8 cellular contexts compared by ENCODE assay signal in the genomic region with DNA sequence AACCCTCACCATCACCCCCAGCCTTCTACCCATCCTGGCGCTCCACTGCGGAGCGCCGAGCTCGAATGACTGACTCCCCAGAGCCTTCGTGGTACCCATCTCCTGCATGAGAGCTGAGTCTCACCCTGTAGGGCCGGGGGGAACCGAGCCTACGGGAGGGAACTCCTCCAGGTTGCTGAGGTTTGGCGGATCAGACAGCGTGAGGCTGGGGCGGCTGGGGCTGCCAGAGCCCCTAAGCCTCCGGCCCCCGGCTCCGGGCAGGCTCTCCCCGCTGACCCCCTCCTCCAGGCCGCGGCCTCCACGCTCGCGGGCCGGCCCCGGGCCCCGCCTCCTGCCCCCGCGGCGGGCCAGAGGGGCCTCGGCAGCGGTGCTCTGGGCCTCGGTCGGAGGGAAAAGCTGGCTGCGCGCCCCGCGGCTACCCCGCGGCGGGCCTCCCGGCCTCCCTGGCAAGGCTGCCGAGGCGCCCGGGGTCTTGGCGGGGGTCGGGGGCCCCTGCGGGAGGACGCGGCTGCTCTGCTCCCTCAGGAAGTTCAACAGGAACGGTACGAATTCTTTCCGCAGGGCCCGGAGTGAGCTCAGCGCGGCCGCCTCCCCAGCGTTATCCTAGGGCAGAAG. TPM values are rescaled to one million over a fixed set of nuclear protein-coding genes. Genes with fewer than 3 reads are reported as not detected.
DNase-seq lines count a peak whose midpoint lies in the region; ATAC-seq and TF ChIP-seq lines count a peak whose summit lies in the region.

No MANE protein-coding gene starts in this region.

- peaks cover 21% of the 10 kb centered on the region for H3K4me1 ChIP-seq in Loucy (ENCODE audit: insufficient read depth, low read length, poor library complexity, severe bottlenecking)
- H3K4me1 ChIP-seq in adrenal gland (replicated peaks in 1 of 2), result peaks cover 14 to 29% of the 10 kb centered on the region in 2 donors

- ATAC-seq in GM21528 (IDR thresholded peaks at IDR 0.05; ENCODE audit: low FRiP score, unreplicated experiment), result peak; percentile 34

- intact Hi-C loops in adrenal gland (cut with DNase I), result loop anchor here in 1 of 2 donors (10.0 kb wide), 1 partner anchor 189 kb away; a partner anchor contains a TSS

- 1 to 9% (median 2%) methylated on average over 5 to 55 of the region's 55 CpGs for WGBS in adrenal gland, 4 donors

- no peaks in the 10 kb centered on the region for H3K9me2 ChIP-seq in Loucy (replicated peaks; ENCODE audit: low read depth, low read length)

- peak overlapping the region; percentile 97 for H3K4me2 ChIP-seq in Loucy (ENCODE audit: low read depth, low read length, poor library complexity, severe bottlenecking)

- no peak for TF ChIP-seq POLR2A in adrenal gland (IDR thresholded peaks at IDR 0.05)

- H3K27ac ChIP-seq in adrenal gland, result peak overlapping the region in 4 of 5 donors; percentile 81 to 97 (median 89)

- no peaks in the 10 kb centered on the region for H3K9me3 ChIP-seq in Loucy (ENCODE audit: insufficient read depth, low read depth, low read length)
- H3K9me3 ChIP-seq in adrenal gland (replicated peaks in 1 of 3), result no peaks in the 10 kb centered on the region
- H3K9me3 ChIP-seq in iPS-18c (ENCODE audit: control insufficient read depth, insufficient read depth, low read length), result no peaks in the 10 kb centered on the region

- peak overlapping the region; percentile 89 for H3K4me3 ChIP-seq in Loucy (ENCODE audit: low read length, poor library complexity, severe bottlenecking)
- H3K4me3 ChIP-seq in adrenal gland, result peak overlapping the region; percentile 49 to 98 (median 84)
- H3K4me3 ChIP-seq in iPS-18c (ENCODE audit: insufficient read depth, low read depth, low read length), result peak overlapping the region; percentile 91

- H3K36me3 ChIP-seq in Loucy (ENCODE audit: insufficient read depth, low read length) (peaks cover 16% of the 10 kb centered on the region; the same call in 1 of the 2 replicates), adrenal gland (replicated peaks in 1 of 2) (peaks cover 0 to 28% of the 10 kb centered on the region in 2 donors)

- H3K79me2 ChIP-seq in Loucy (ENCODE audit: insufficient read depth, low read length), result peaks cover 37% of the 10 kb centered on the region

- H4K20me1 ChIP-seq in Loucy (ENCODE audit: insufficient read depth, low read length, poor library complexity, severe bottlenecking), result peaks cover 23% of the 10 kb centered on the region

- TF ChIP-seq CTCF in Loucy (conservative IDR thresholded peaks at IDR 0.05; ENCODE audit: low read length), result no peak
- no peak for TF ChIP-seq CTCF in adrenal gland (IDR thresholded peaks at IDR 0.05)

- peak overlapping the region; percentile 82; the same call in 1 of the 2 replicates for H2AFZ ChIP-seq in Loucy (ENCODE audit: low read length)

- H3K27me3 ChIP-seq in Loucy (ENCODE audit: insufficient read depth, low read length, poor library complexity, severe bottlenecking), result no peaks in the 10 kb centered on the region
- no peaks in the 10 kb centered on the region for H3K27me3 ChIP-seq in adrenal gland

- DNase-seq in EL (peak; percentile 31), adrenal gland (peak in 4 of 7 donors; percentile 15 to 48 (median 28)), NCI-H1092 treated with DMSO at 0.1 percent for 48 hours (lab: John Stamatoyannopoulos, UW) (no peak), NCI-H1092 (lab: John Stamatoyannopoulos, UW) (no peak)
- peak; percentile 9 for DNase-seq in stimulated activated CD4-positive, alpha-beta T cell treated with anti-CD3 and anti-CD28 coated beads, Interleukin-1b, Interleukin-23, amount 100 ng/mL, for 48 hours

- H3F3A ChIP-seq in Loucy (ENCODE audit: low read depth), result no peaks in the 10 kb centered on the region

- H3K9ac ChIP-seq in Loucy (ENCODE audit: low read depth, low read length, poor library complexity, severe bottlenecking), result peak overlapping the region; percentile 89

RNA-seq across cellular contexts. Expression of a gene that starts 0.6 kb away (rescaled TPM):
- 10 to 100 TPM in 7 of 8 donors, 1 to 10 TPM in 1; 9.9 to 32.6 (median 13.5) TPM for total RNA-seq in adrenal gland
- 10 to 100 TPM in 2 of 3 donors, 1 to 10 TPM in 1; 3.6 to 40.8 (median 24.4) TPM for polyA plus RNA-seq in adrenal gland

Comparison
In these comparisons a context has a peak if more than half of its experiments do, and no peak if none do; other contexts are left out.
1. DNase-seq: peak in EL (single experiment), adrenal gland (4 of 7) and stimulated activated CD4-positive, alpha-beta T cell treated with anti-CD3 and anti-CD28 coated beads, Interleukin-1b, Interleukin-23, amount 100 ng/mL, for 48 hours (single experiment); none in NCI-H1092 treated with DMSO at 0.1 percent for 48 hours (single experiment) and NCI-H1092 (single experiment).
2. Peak in every context shown above with its lines, with median percentiles within 50 percentile points of each other: H3K4me3 ChIP-seq.